ENCODE assay signal across 30 cellular contexts in the genomic region with DNA sequence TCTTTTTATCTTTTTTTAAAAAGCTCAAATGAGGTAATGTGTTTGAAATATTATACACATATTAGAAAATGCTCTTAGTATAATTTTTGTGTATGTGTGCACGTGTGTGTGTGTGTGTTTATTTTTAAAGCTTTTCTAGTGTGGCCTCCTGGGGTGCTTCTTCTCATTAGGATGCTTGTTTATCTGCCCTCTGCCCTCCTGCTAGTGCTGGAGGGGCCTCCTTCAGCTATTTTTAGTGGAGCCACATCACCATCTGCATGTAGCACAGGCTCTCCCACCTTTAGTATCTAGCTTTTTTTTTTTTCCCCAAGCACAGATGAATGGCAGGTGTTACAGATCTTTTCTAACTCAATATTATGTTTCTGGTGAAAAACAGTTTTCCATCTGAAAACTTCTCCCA.
"Had no signal": no experiment of that assay in that cellular context is flagged by ENCODE, and none has a peak within 500 bp of the region (broad histone marks: within the 10 kb centered on the region; RNA-seq: fewer than 3 reads in every experiment).

No MANE protein-coding gene starts in this region.

- H3K36me3 Mint-ChIP-seq: activated naive CD8-positive, alpha-beta T cell; immature natural killer cell; mesothelial cell of epicardium; naive B cell; stimulated activated naive B cell treated with anti-CD40 and anti-IgM and Interleukin-4, amounts not matched to agents 10 μg/mL and 1 μg/mL and 100 μg/mL, for 72 hours had no signal

- ATAC-seq: activated T-cell treated with anti-CD3 and anti-CD28 coated beads, Interleukin-2, amount 50 U/mL, for 72 hours; left colon; pancreas; stimulated activated naive B cell treated with anti-CD40 and anti-IgM and Interleukin-4, amounts not matched to agents 10 μg/mL and 1 μg/mL and 100 μg/mL, for 72 hours had no signal

- H3K4me3 Mint-ChIP-seq: activated naive CD8-positive, alpha-beta T cell; activated T-cell treated with anti-CD3 and anti-CD28 coated beads, Interleukin-2, amount 50 U/mL, for 72 hours; immature natural killer cell; mesothelial cell of epicardium; naive B cell; nephron progenitor cell; stimulated activated naive B cell treated with anti-CD40 and anti-IgM and Interleukin-4, amounts not matched to agents 10 μg/mL and 1 μg/mL and 100 μg/mL, for 72 hours had no signal

- H3K27ac Mint-ChIP-seq: activated naive CD8-positive, alpha-beta T cell; activated T-cell treated with anti-CD3 and anti-CD28 coated beads, Interleukin-2, amount 50 U/mL, for 72 hours; immature natural killer cell; mesothelial cell of epicardium; naive B cell; stimulated activated naive B cell treated with anti-CD40 and anti-IgM and Interleukin-4, amounts not matched to agents 10 μg/mL and 1 μg/mL and 100 μg/mL, for 72 hours had no signal

- H3K27me3 Mint-ChIP-seq: naive B cell; stimulated activated naive B cell treated with anti-CD40 and anti-IgM and Interleukin-4, amounts not matched to agents 10 μg/mL and 1 μg/mL and 100 μg/mL, for 72 hours had no signal

- H3K9me3 ChIP-seq: colonic mucosa, esophagus squamous epithelium, pancreas, prostate gland, sigmoid colon, stomach, thyroid gland, upper lobe of left lung, vagina had no signal

- DNase-seq: activated CD4-positive, alpha-beta T cell treated with anti-CD3 and anti-CD28 coated beads for 4 hours; activated CD4-positive, alpha-beta T cell treated with anti-CD3 and anti-CD28 coated beads, Interleukin-2, amount 50 U/mL, for 4 hours; activated naive CD4-positive, alpha-beta T cell; activated T-cell treated with anti-CD3 and anti-CD28 coated beads for 4 hours; activated T-cell treated with anti-CD3 and anti-CD28 coated beads, Interleukin-2, amount 50 U/mL, for 72 hours; anterior cingulate cortex; cerebellar nuclear complex; colonic mucosa; effector CD8-positive, alpha-beta T cell; esophagus squamous epithelium; foreskin melanocyte; immature natural killer cell; kidney; left colon; naive B cell; nephron progenitor cell; pancreas; sigmoid colon; small intestine; stimulated activated CD4-positive, alpha-beta T cell treated with anti-CD3 and anti-CD28 coated beads, Interleukin-1b, Interleukin-23, amount 100 ng/mL, for 48 hours; stimulated activated CD4-positive, alpha-beta T cell treated with anti-CD3 and anti-CD28 coated beads, Interleukin-4, amount 100 ng/mL, for 4 hours; stimulated activated naive B cell treated with anti-CD40 and anti-IgM and Interleukin-4, amounts not matched to agents 10 μg/mL and 1 μg/mL and 100 μg/mL, for 72 hours; stomach; thyroid gland; upper lobe of left lung had no signal

- H3K27me3 ChIP-seq: colonic mucosa, esophagus squamous epithelium, pancreas, sigmoid colon, stomach, thyroid gland, upper lobe of left lung, vagina had no signal

- H3K4me1 Mint-ChIP-seq: immature natural killer cell; mesothelial cell of epicardium; naive B cell; stimulated activated naive B cell treated with anti-CD40 and anti-IgM and Interleukin-4, amounts not matched to agents 10 μg/mL and 1 μg/mL and 100 μg/mL, for 72 hours had no signal

- H3K9me3 Mint-ChIP-seq: mesothelial cell of epicardium, nephron progenitor cell had no signal

- H3K4me3 ChIP-seq: colonic mucosa, esophagus squamous epithelium, pancreas, prostate gland, sigmoid colon, stomach, thyroid gland, upper lobe of left lung, vagina had no signal

- H3K27ac ChIP-seq: colonic mucosa, epithelial cell of prostate, esophagus squamous epithelium, pancreas, prostate gland, sigmoid colon, stomach, thyroid gland, upper lobe of left lung, vagina had no signal

- H3K36me3 ChIP-seq: colonic mucosa, esophagus squamous epithelium, pancreas, prostate gland, sigmoid colon, stomach, thyroid gland, upper lobe of left lung, vagina had no signal

- H3K4me1 ChIP-seq: colonic mucosa, esophagus squamous epithelium, pancreas, prostate gland, sigmoid colon, stomach, thyroid gland, upper lobe of left lung, vagina had no signal
